Comparison of ENCODE assay signal across 18 cellular contexts in genomic region chr1:165053273-165053835, GRCh38.
"Had no signal": no experiment of that assay in that cellular context is flagged by ENCODE, and none has a peak within 500 bp of the region (broad histone marks: within the 10 kb centered on the region; RNA-seq: fewer than 3 reads in every experiment).

No MANE protein-coding gene starts in this region.

- H3K79me2 ChIP-seq: hepatocyte had no signal

- DNase-seq: activated CD4-positive, alpha-beta T cell treated with anti-CD3 and anti-CD28 coated beads, Interleukin-2, amount 50 U/mL, for 4 hours; activated CD4-positive, CD25-positive, alpha-beta regulatory T cell treated with anti-CD3 and anti-CD28 coated beads, Interleukin-2, amount 50 U/mL, for 72 hours; activated naive CD4-positive, alpha-beta T cell treated with Interleukin-2 at 50 U/mL for 16 hours; aorta; dorsolateral prefrontal cortex; kidney glomerular epithelial cell; nephron progenitor cell; spleen; stimulated activated CD4-positive, alpha-beta T cell treated with anti-CD3 and anti-CD28 coated beads, Interleukin-1b, Interleukin-23, amount 100 ng/mL, for 48 hours; stimulated activated naive CD8-positive, alpha-beta T cell treated with anti-CD3 and anti-CD28 coated beads, Interleukin-15, amount 100 ng/mL, for 72 hours; T-helper 9 cell; testis; upper lobe of left lung had no signal

- H3K36me3 ChIP-seq: cardiac muscle cell, spleen, upper lobe of left lung had no signal

- H2AFZ ChIP-seq: hepatocyte had no signal

- H3K4me1 Mint-ChIP-seq: activated T-helper 17 cell treated with anti-CD3 and anti-CD28 coated beads, Interleukin-2, amount 50 U/mL, for 72 hours; stimulated activated naive CD8-positive, alpha-beta T cell treated with anti-CD3 and anti-CD28 coated beads, Interleukin-15, amount 100 ng/mL, for 72 hours had no signal

- H3K4me1 ChIP-seq: spleen, testis, upper lobe of left lung had no signal

- H3K4me3 Mint-ChIP-seq: activated T-helper 17 cell treated with anti-CD3 and anti-CD28 coated beads, Interleukin-2, amount 50 U/mL, for 72 hours; nephron progenitor cell; stimulated activated naive CD8-positive, alpha-beta T cell treated with anti-CD3 and anti-CD28 coated beads, Interleukin-15, amount 100 ng/mL, for 72 hours had no signal

- H3K9me3 ChIP-seq: spleen, testis, upper lobe of left lung had no signal

- H3K27ac Mint-ChIP-seq: activated T-helper 17 cell treated with anti-CD3 and anti-CD28 coated beads, Interleukin-2, amount 50 U/mL, for 72 hours; nephron progenitor cell; stimulated activated naive CD8-positive, alpha-beta T cell treated with anti-CD3 and anti-CD28 coated beads, Interleukin-15, amount 100 ng/mL, for 72 hours had no signal

- H3K27me3 ChIP-seq: cardiac muscle cell, hepatocyte, testis, upper lobe of left lung had no signal

- H3K27ac ChIP-seq: cardiac muscle cell, hepatocyte, spleen, testis, upper lobe of left lung had no signal

- H3K4me2 ChIP-seq: hepatocyte had no signal

- H3K4me3 ChIP-seq: cardiac muscle cell, dorsolateral prefrontal cortex, hepatocyte, spleen, testis, upper lobe of left lung had no signal

- ATAC-seq: activated T-helper 17 cell treated with anti-CD3 and anti-CD28 coated beads, Interleukin-2, amount 50 U/mL, for 72 hours; esophagus mucosa; sciatic nerve; stimulated activated naive CD8-positive, alpha-beta T cell treated with anti-CD3 and anti-CD28 coated beads, Interleukin-15, amount 100 ng/mL, for 72 hours had no signal
